11 cellular contexts compared by ENCODE assay signal in the genomic region with DNA sequence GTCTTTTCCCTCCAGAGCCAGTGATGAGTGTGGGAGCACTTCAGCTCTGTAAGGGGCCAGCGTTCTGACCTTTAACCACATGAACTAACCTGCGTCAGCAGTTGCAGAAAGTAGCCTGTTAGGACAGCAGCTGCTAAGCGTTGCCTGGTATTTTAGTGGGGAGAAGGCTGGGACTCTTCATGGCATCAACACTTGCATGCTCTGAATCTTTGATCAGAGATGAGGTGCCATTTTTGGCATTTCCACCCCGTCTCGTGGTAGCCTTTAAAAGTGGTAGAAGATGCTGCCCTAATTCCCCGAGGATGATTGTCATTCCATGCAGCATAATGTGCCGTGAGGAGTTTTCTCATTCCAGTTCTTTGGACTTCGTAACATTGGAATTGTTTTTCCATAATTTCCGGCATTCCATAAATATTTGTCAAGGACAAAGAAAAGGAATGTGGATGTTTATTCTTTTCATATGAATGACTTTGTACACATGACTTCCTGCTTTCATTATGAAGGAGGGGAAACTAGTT.
A peak's percentile ranks its signal among the peaks of the same experiment; 100 is the strongest.
DNase-seq lines count a peak whose midpoint lies in the region; ATAC-seq, FAIRE-seq and TF ChIP-seq lines count a peak whose summit lies in the region.
"Had no signal": no experiment of that assay in that cellular context is flagged by ENCODE, and none has a peak within 500 bp of the region (broad histone marks: within the 10 kb centered on the region; RNA-seq: fewer than 3 reads in every experiment).

No MANE protein-coding gene starts in this region.

- 48 to 59% methylated on average over 8 to 9 of the region's 9 CpGs for WGBS in body of pancreas, 2 donors
- WGBS in upper lobe of left lung, 2 donors, result 43% methylated on average over 9 of the region's 9 CpGs

- H3K27ac ChIP-seq in body of pancreas (peak overlapping the region in 2 of 4 donors; percentile 26 to 60), kidney (ENCODE audit: low read depth in 2 of 2, low read length in 2 of 2) (peak overlapping the region in 1 of 2 donors; percentile 80), upper lobe of left lung (peak overlapping the region; percentile 27 to 78 (median 62))

- H3K36me3 ChIP-seq in body of pancreas (replicated peaks in 1 of 2; ENCODE audit: insufficient read depth in 1 of 2, low read depth in 2 of 2), result peaks cover 0 to 24% of the 10 kb centered on the region in 2 donors
- H3K36me3 ChIP-seq in kidney (ENCODE audit: control insufficient read depth in 1 of 2, insufficient read depth in 2 of 2, low read length in 2 of 2), result peaks cover 23 to 24% of the 10 kb centered on the region in 2 donors
- H3K36me3 ChIP-seq in upper lobe of left lung, result peaks cover 4 to 43% (median 15%) of the 10 kb centered on the region in 4 donors

- H3K4me1 Mint-ChIP-seq in activated CD8-positive, alpha-beta memory T cell treated with anti-CD3 and anti-CD28 coated beads, Interleukin-2, amount 10 ng/mL, durations not matched to agents 7 days and 5 days, result peaks cover 43% of the 10 kb centered on the region
- H3K4me1 Mint-ChIP-seq in activated CD4-positive, alpha-beta T cell treated with anti-CD3 and anti-CD28 coated beads for 36 hours, result peaks cover 18% of the 10 kb centered on the region

- H3K4me3 ChIP-seq in body of pancreas (no peak overlapping the region), kidney (ENCODE audit: low read length in 2 of 2) (peak overlapping the region; percentile 8 to 24), upper lobe of left lung (no peak overlapping the region)

- intact Hi-C loops in body of pancreas (cut with DNase I) (no loop called here), kidney (cut with DNase I) (loop anchor here (10.0 kb wide), 1 partner anchor 83 kb away; no protein-coding TSS in a partner anchor)
- intact Hi-C loops in activated CD4-positive, alpha-beta T cell treated with anti-CD3 and anti-CD28 coated beads for 36 hours (cut with DNase I, micrococcal nuclease), result loop anchor here in 1 of 2 experiments (5.0 kb wide), 1 partner anchor 95 kb away; a partner anchor contains a TSS

- peak; percentile 51 for FAIRE-seq in kidney (lab: Jason Lieb, UNC)

- H3K9me3 ChIP-seq in body of pancreas (no peaks in the 10 kb centered on the region), kidney (ENCODE audit: control insufficient read depth in 1 of 2, low read length in 2 of 2) (no peaks in the 10 kb centered on the region), upper lobe of left lung (no peaks in the 10 kb centered on the region)

- POLR2A ChIA-PET in activated CD4-positive, alpha-beta T cell treated with anti-CD3 and anti-CD28 coated beads for 36 hours (lab: Charles Lee), result no interaction called here

- TF ChIP-seq POLR2A in body of pancreas (IDR thresholded peaks at IDR 0.05), result no peak
- no peak for TF ChIP-seq POLR2A in upper lobe of left lung (IDR thresholded peaks at IDR 0.05)

- no peaks in the 10 kb centered on the region for H3K27me3 Mint-ChIP-seq in activated CD8-positive, alpha-beta memory T cell treated with anti-CD3 and anti-CD28 coated beads, Interleukin-2, amount 10 ng/mL, durations not matched to agents 7 days and 5 days
- no peaks in the 10 kb centered on the region for H3K27me3 Mint-ChIP-seq in activated CD4-positive, alpha-beta T cell treated with anti-CD3 and anti-CD28 coated beads for 36 hours

- no peak for ATAC-seq in activated CD8-positive, alpha-beta memory T cell treated with anti-CD3 and anti-CD28 coated beads, Interleukin-2, amount 10 ng/mL, durations not matched to agents 7 days and 5 days
- ATAC-seq in body of pancreas (peak; percentile 49), upper lobe of left lung (ENCODE audit: low FRiP score in 2 of 2) (peak in 1 of 2 donors; percentile 25)
- ATAC-seq in activated CD4-positive, alpha-beta T cell treated with anti-CD3 and anti-CD28 coated beads for 36 hours, result no peak

- H3K27ac Mint-ChIP-seq in activated CD8-positive, alpha-beta memory T cell treated with anti-CD3 and anti-CD28 coated beads, Interleukin-2, amount 10 ng/mL, durations not matched to agents 7 days and 5 days, result peak overlapping the region; percentile 49
- no peak overlapping the region for H3K27ac Mint-ChIP-seq in activated CD4-positive, alpha-beta T cell treated with anti-CD3 and anti-CD28 coated beads for 36 hours

- DNase-seq in activated CD8-positive, alpha-beta memory T cell treated with anti-CD3 and anti-CD28 coated beads, Interleukin-2, amount 10 ng/mL, durations not matched to agents 7 days and 5 days, result no peak
- DNase-seq in activated CD8-positive, alpha-beta memory T cell treated with anti-CD3 and anti-CD28 coated beads, Interleukin-2, amount 50 U/mL, for 4 hours, result no peak
- DNase-seq in body of pancreas (no peak), kidney (no peak), upper lobe of left lung (no peak), NCI-H69 (lab: John Stamatoyannopoulos, UW) (no peak), NCI-H345 treated with DMSO at 0.1 percent for 48 hours (lab: John Stamatoyannopoulos, UW; ENCODE audit: unreplicated experiment) (no peak)
- no peak for DNase-seq in activated CD4-positive, alpha-beta T cell treated with anti-CD3 and anti-CD28 coated beads for 36 hours
- DNase-seq: Karpas-422; stimulated activated CD4-positive, alpha-beta T cell treated with anti-CD3 and anti-CD28 coated beads, Interleukin-4, amount 100 ng/mL, for 1 hour; T1000 had no signal

- no peak overlapping the region for H3K9ac ChIP-seq in kidney (ENCODE audit: low read length in 2 of 2)

- peaks cover 41% of the 10 kb centered on the region for H3K36me3 Mint-ChIP-seq in activated CD8-positive, alpha-beta memory T cell treated with anti-CD3 and anti-CD28 coated beads, Interleukin-2, amount 10 ng/mL, durations not matched to agents 7 days and 5 days
- H3K36me3 Mint-ChIP-seq in activated CD4-positive, alpha-beta T cell treated with anti-CD3 and anti-CD28 coated beads for 36 hours (ENCODE audit: low read depth), result peaks cover 30% of the 10 kb centered on the region

- H3K4me3 Mint-ChIP-seq in activated CD8-positive, alpha-beta memory T cell treated with anti-CD3 and anti-CD28 coated beads, Interleukin-2, amount 10 ng/mL, durations not matched to agents 7 days and 5 days, result no peak overlapping the region
- H3K4me3 Mint-ChIP-seq in activated CD4-positive, alpha-beta T cell treated with anti-CD3 and anti-CD28 coated beads for 36 hours, result no peak overlapping the region

- no peak for TF ChIP-seq CTCF in body of pancreas (IDR thresholded peaks at IDR 0.05)
- TF ChIP-seq CTCF in kidney (IDR thresholded peaks at IDR 0.05; ENCODE audit: borderline replicate concordance, extremely low read depth, insufficient read depth), result no peak
- no peak for TF ChIP-seq CTCF in upper lobe of left lung (IDR thresholded peaks at IDR 0.05)

- H3K4me1 ChIP-seq in body of pancreas (peaks cover 6% of the 10 kb centered on the region), kidney (ENCODE audit: control insufficient read depth in 1 of 2, insufficient read depth in 1 of 2, low read depth in 1 of 2, low read length in 2 of 2) (peaks cover 9 to 19% of the 10 kb centered on the region in 2 donors), upper lobe of left lung (peaks cover 20 to 34% (median 30%) of the 10 kb centered on the region in 4 donors)

- H3K27me3 ChIP-seq in body of pancreas (no peaks in the 10 kb centered on the region), upper lobe of left lung (no peaks in the 10 kb centered on the region)

- CTCF ChIA-PET in activated CD8-positive, alpha-beta memory T cell treated with anti-CD3 and anti-CD28 coated beads, Interleukin-2, amount 10 ng/mL, durations not matched to agents 7 days and 5 days (lab: Charles Lee), result no interaction called here
- CTCF ChIA-PET in activated CD4-positive, alpha-beta T cell treated with anti-CD3 and anti-CD28 coated beads for 36 hours (lab: Charles Lee), result no interaction called here

- TF ChIP-seq EP300 in upper lobe of left lung (IDR thresholded peaks at IDR 0.05), result no peak

- H3K9me3 Mint-ChIP-seq in activated CD8-positive, alpha-beta memory T cell treated with anti-CD3 and anti-CD28 coated beads, Interleukin-2, amount 10 ng/mL, durations not matched to agents 7 days and 5 days (ENCODE audit: low read depth), result no peaks in the 10 kb centered on the region
- no peaks in the 10 kb centered on the region for H3K9me3 Mint-ChIP-seq in activated CD4-positive, alpha-beta T cell treated with anti-CD3 and anti-CD28 coated beads for 36 hours (ENCODE audit: low read depth)

Comparison
In these comparisons a context has a peak if more than half of its experiments do, and no peak if none do; other contexts are left out.
1. H3K4me3 ChIP-seq: peak in kidney (2 of 2); none in body of pancreas (0 of 2) and upper lobe of left lung (0 of 4).